Comparison of ENCODE assay signal across 8 cellular contexts in the genomic region with DNA sequence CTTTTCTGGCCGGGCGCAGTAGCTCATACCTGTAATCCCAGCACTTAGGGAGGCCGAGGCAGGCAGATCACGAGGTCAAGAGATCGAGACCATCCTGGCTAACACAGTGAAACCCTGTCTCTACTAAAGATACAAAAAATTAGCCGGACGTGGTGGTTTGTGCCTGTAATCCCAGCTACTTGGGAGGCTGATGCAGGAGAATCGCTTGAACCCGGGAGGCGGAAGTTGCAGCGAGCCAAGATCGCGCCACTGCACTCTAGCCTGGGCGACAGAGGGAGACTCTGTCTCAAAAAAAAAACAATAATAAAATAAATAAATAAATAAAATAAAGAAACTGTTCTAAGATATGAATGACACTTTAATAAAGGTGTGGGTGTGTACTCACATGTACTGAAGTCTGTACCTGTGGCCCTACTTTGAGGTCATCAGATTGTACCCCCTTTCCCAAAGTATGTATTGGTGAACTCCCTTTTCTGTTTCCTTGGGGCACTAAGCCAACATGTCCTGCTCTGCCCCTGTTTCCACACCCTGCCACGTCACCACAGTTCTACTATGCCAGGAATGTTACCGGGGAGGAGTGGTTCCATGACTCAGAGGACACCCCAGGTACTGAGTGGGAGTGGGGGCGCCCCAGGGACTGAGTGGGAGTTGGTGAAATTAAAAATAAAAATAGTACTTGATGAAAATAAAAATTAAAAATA. TPM values are rescaled to one million over a fixed set of nuclear protein-coding genes. Genes with fewer than 3 reads are reported as not detected.
DNase-seq lines count a peak whose midpoint lies in the region; ATAC-seq, FAIRE-seq and TF ChIP-seq lines count a peak whose summit lies in the region.
"Not testable (repeated sequence)": the region's sequence is repeated elsewhere in the genome, so short reads cannot be mapped to it uniquely, and the experiment has no call there.

No MANE protein-coding gene starts in this region.

- not testable (repeated sequence) for H3K27ac ChIP-seq in trophoblast cell (ENCODE audit: low read depth, low read length)
- peak overlapping the region; percentile 70 for H3K27ac ChIP-seq in upper lobe of right lung

- not testable (repeated sequence) for H3K4me2 ChIP-seq in trophoblast cell (ENCODE audit: low read length)

- FAIRE-seq in HTR-8/SVneo (lab: Jason Lieb, UNC) = not testable (repeated sequence)

- peak overlapping the region; percentile 30 for H2AK5ac ChIP-seq in trophoblast cell (ENCODE audit: low read length)

- H3K4me3 Mint-ChIP-seq in Caco-2 (ENCODE audit: unreplicated experiment) = peak overlapping the region; percentile 89

- not testable (repeated sequence) for H3K9me3 Mint-ChIP-seq in Caco-2 (ENCODE audit: unreplicated experiment)

- not testable (repeated sequence) for H2AFZ ChIP-seq in trophoblast cell (ENCODE audit: insufficient read depth, low read length, poor library complexity)

- peak overlapping the region; percentile 12 for H3K4ac ChIP-seq in trophoblast cell (ENCODE audit: low read depth, low read length)

- not testable (repeated sequence) for H3K9me3 ChIP-seq in Caco-2; trophoblast cell (ENCODE audit: insufficient read depth, low read depth, low read length); upper lobe of right lung

- not testable (repeated sequence) for H3K27me3 ChIP-seq in Caco-2 (replicated peaks; ENCODE audit: control insufficient read depth, insufficient read depth, low read length); trophoblast cell (ENCODE audit: insufficient read depth, low read length); upper lobe of right lung

- not testable (repeated sequence) for TF ChIP-seq CTCF in Caco-2 (IDR thresholded peaks at IDR 0.05; ENCODE audit: insufficient read depth in 1 of 2, low read depth in 1 of 2, low read length in 1 of 2, severe bottlenecking in 1 of 2, unreplicated experiment in 1 of 2); upper lobe of right lung (IDR thresholded peaks at IDR 0.05)

- intact Hi-C loops in Caco-2 (cut with micrococcal nuclease; ENCODE audit: unreplicated experiment) = loop anchor here (5.0 kb wide), 3 partner anchors 317 to 797 kb away; a partner anchor contains a TSS
- intact Hi-C loops in upper lobe of right lung (cut with DNase I) = not testable (repeated sequence)

- DNase-seq in Caco-2 (peak; percentile 83 to 93), HTR-8/SVneo (ENCODE audit: insufficient read length, low spot score) (peak; percentile 87), SHP77 treated with DMSO at 0.1 percent for 48 hours (lab: John Stamatoyannopoulos, UW) (peak; percentile 56), amniotic epithelial cell (ENCODE audit: low read depth) (peak; percentile 88), kidney glomerular epithelial cell (lab: John Stamatoyannopoulos, UW) (peak; percentile 82), trophoblast cell (peak; percentile 80 to 89), upper lobe of right lung (peak; percentile 82)

- H3K23ac ChIP-seq in trophoblast cell (ENCODE audit: low read length) = not testable (repeated sequence)

- H3K9ac ChIP-seq in trophoblast cell (ENCODE audit: low read length) = not testable (repeated sequence)

- CTCF ChIA-PET in Caco-2 (lab: Charles Lee) = interaction anchor here (0.7 to 1.0 kb wide), 2 partner anchors 57 to 86 kb away, joined by 3 to 8 read pairs; no protein-coding TSS in a partner anchor

- not testable (repeated sequence) for H4K12ac ChIP-seq in trophoblast cell (ENCODE audit: low read depth, low read length)

- H3K36me3 ChIP-seq in Caco-2 (ENCODE audit: control insufficient read depth, insufficient read depth, low read length); trophoblast cell (ENCODE audit: control insufficient read depth in 1 of 2, insufficient read depth in 2 of 2, low read length in 2 of 2); upper lobe of right lung: not testable (repeated sequence)

- not testable (repeated sequence) for H3K14ac ChIP-seq in trophoblast cell (ENCODE audit: low read length)

- not testable (repeated sequence) for H3K4me1 ChIP-seq in Caco-2; trophoblast cell (ENCODE audit: control insufficient read depth in 1 of 2, insufficient read depth in 2 of 2, low read length in 2 of 2)
- H3K4me1 ChIP-seq in upper lobe of right lung = peaks cover 14% of the 10 kb centered on the region

- peaks cover 40% of the 10 kb centered on the region for H3K36me3 Mint-ChIP-seq in Caco-2 (ENCODE audit: insufficient read depth, unreplicated experiment)

- WGBS in trophoblast cell (ENCODE audit: extremely low coverage, insufficient coverage, insufficient read length) = no CpG with 5 or more reads among the region's 17 CpGs

- not testable (repeated sequence) for H2BK12ac ChIP-seq in trophoblast cell (ENCODE audit: low read length)

- H3K79me1 ChIP-seq in trophoblast cell (ENCODE audit: low read length) = peaks cover 18% of the 10 kb centered on the region

- H3K27me3 Mint-ChIP-seq in Caco-2 (ENCODE audit: insufficient read depth, unreplicated experiment) = not testable (repeated sequence)

- peak overlapping the region; percentile 38 for H2BK120ac ChIP-seq in trophoblast cell (ENCODE audit: insufficient read depth, low read length, poor library complexity)

- not testable (repeated sequence) for H3K18ac ChIP-seq in trophoblast cell (ENCODE audit: low read length)

- TSS peak; percentile 11 for BruUV-seq in Caco-2 (replicated peaks; lab: Mats Ljungman, UMichigan)

- ATAC-seq in esophagus mucosa (peak; percentile 85), upper lobe of right lung (peak; percentile 58)

- H3K27ac Mint-ChIP-seq in Caco-2 (ENCODE audit: unreplicated experiment) = peak overlapping the region; percentile 92

- POLR2A ChIA-PET in Caco-2 (lab: Charles Lee) = interaction anchor here (0.6 to 0.8 kb wide), 5 partner anchors 29 to 199 kb away, joined by 4 to 9 read pairs (median 6); a partner anchor contains a TSS

- H4K8ac ChIP-seq in trophoblast cell (ENCODE audit: low read depth, low read length) = peak overlapping the region; percentile 36

- not testable (repeated sequence) for H3K4me1 Mint-ChIP-seq in Caco-2 (ENCODE audit: low read depth, unreplicated experiment)

- peak overlapping the region; percentile 61 for H4K91ac ChIP-seq in trophoblast cell (ENCODE audit: low read depth, low read length)

- H3K4me3 ChIP-seq in Caco-2 (ENCODE audit: low read depth, low read length) (peak overlapping the region; percentile 34), upper lobe of right lung (peak overlapping the region; percentile 12)
- not testable (repeated sequence) for H3K4me3 ChIP-seq in trophoblast cell (ENCODE audit: low read depth, low read length)

- peaks cover 13% of the 10 kb centered on the region for H3K79me2 ChIP-seq in trophoblast cell (ENCODE audit: control insufficient read depth, insufficient read depth, low read length, poor library complexity)

- not testable (repeated sequence) for H2BK5ac ChIP-seq in trophoblast cell (ENCODE audit: low read depth, low read length, poor library complexity)

RNA-seq across cellular contexts. Expression of a gene that starts 3.3 kb away (rescaled TPM):
- 88.6 and 95.1 TPM in 2 replicates for total RNA-seq in Caco-2 (2022)
- 28.2 TPM for total RNA-seq in esophagus mucosa
- polyA plus RNA-seq in trophoblast cell (2013) = 109 and 113 TPM in 2 replicates
- total RNA-seq in upper lobe of right lung = 54.0 TPM

RNA-seq across cellular contexts. Expression of a gene that starts 5.0 kb away (rescaled TPM):
- 80.1 and 86.0 TPM in 2 replicates for total RNA-seq in Caco-2 (2022)
- total RNA-seq in esophagus mucosa = 28.2 TPM
- polyA plus RNA-seq in trophoblast cell (2013) = 57.9 and 60.8 TPM in 2 replicates
- 42.6 TPM for total RNA-seq in upper lobe of right lung

RNA-seq across cellular contexts. Expression of a gene that starts 19.3 kb away (rescaled TPM):
- total RNA-seq in Caco-2 (2022) (0.84 and 1.3 TPM in 2 replicates), esophagus mucosa (not detected), upper lobe of right lung (not detected)
- polyA plus RNA-seq in trophoblast cell (2013) = not detected in 2 replicates

RNA-seq across cellular contexts. Expression of a gene that starts 29.1 kb away (rescaled TPM):
- 52.1 and 53.6 TPM in 2 replicates for total RNA-seq in Caco-2 (2022)
- 30.6 TPM for total RNA-seq in esophagus mucosa
- 52.5 and 53.6 TPM in 2 replicates for polyA plus RNA-seq in trophoblast cell (2013)
- 34.6 TPM for total RNA-seq in upper lobe of right lung

RNA-seq across cellular contexts. Expression of a gene that starts 29.3 kb away (rescaled TPM):
- total RNA-seq in Caco-2 (2022) (4.0 and 5.0 TPM in 2 replicates), esophagus mucosa (5.0 TPM), upper lobe of right lung (6.2 TPM)
- 5.7 and 6.0 TPM in 2 replicates for polyA plus RNA-seq in trophoblast cell (2013)
